8 cellular contexts compared by ENCODE assay signal in the genomic region with DNA sequence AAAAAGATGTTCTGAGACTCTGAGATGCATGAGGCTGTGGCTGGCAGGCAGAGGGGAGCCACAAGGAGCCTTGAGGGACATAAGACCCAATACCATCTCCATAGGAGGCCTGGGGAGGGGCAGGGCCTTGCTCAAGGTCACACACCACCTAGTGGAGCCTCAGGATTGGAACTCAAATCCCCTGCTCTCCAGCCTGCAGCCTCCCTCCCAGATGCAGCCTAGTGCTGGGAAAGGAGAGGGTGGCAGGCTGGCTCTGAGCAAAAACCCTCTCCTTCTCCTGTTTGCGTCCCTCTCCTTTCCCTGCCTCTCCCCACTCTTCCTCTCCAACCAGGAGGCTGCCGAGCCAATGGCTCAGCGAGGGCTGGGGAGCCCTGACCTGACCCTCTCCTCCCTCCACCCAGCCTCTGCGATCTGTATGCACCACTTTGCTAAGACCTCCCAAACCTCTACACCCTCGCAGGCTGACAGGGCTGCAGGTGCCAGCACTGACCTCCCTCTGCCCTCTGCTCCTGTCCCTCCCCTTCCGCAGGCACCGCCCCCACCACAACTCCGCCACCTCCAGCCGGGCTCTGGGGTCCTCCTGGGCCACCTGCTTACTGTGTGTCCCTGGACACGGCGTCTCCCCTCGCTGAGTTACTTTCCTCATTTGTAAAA. TPM values are rescaled to one million over a fixed set of nuclear protein-coding genes. Genes with fewer than 3 reads are reported as not detected.
A peak's percentile ranks its signal among the peaks of the same experiment; 100 is the strongest.
DNase-seq lines count a peak whose midpoint lies in the region; ATAC-seq and TF ChIP-seq lines count a peak whose summit lies in the region.

No MANE protein-coding gene starts in this region.

- no peak overlapping the region for H3K23ac ChIP-seq in mesendoderm (ENCODE audit: low read length)

- no peak overlapping the region for H3K9ac ChIP-seq in mesendoderm (ENCODE audit: low read length)

- no peak overlapping the region for H2AK5ac ChIP-seq in mesendoderm (ENCODE audit: low read length)

- peak overlapping the region; percentile 26 for H3K4me2 ChIP-seq in mesendoderm (ENCODE audit: low read length)

- H3K79me2 ChIP-seq in mesendoderm (ENCODE audit: control insufficient read depth, insufficient read depth, low read length) = no peaks in the 10 kb centered on the region

- H3K4ac ChIP-seq in mesendoderm (ENCODE audit: low read depth, low read length) = no peak overlapping the region

- H3K56ac ChIP-seq in mesendoderm (ENCODE audit: low read length) = peak overlapping the region; percentile 64

- H4K8ac ChIP-seq in mesendoderm (ENCODE audit: low read depth, low read length) = no peak overlapping the region

- no peaks in the 10 kb centered on the region for H3K79me1 ChIP-seq in mesendoderm (ENCODE audit: low read length)

- TF ChIP-seq CTCF in body of pancreas (IDR thresholded peaks at IDR 0.05) = no peak

- no peaks in the 10 kb centered on the region for H3K36me3 ChIP-seq in body of pancreas (replicated peaks in 1 of 2; ENCODE audit: insufficient read depth in 1 of 2, low read depth in 2 of 2)
- no peaks in the 10 kb centered on the region for H3K36me3 ChIP-seq in mesendoderm (ENCODE audit: control insufficient read depth, insufficient read depth, low read length)

- no peak for TF ChIP-seq POLR2A in body of pancreas (IDR thresholded peaks at IDR 0.05)

- no peaks in the 10 kb centered on the region for H3K27me3 ChIP-seq in body of pancreas
- H3K27me3 ChIP-seq in mesendoderm (ENCODE audit: insufficient read depth, low read length, poor library complexity) = no peaks in the 10 kb centered on the region

- H2BK120ac ChIP-seq in mesendoderm (ENCODE audit: low read depth, low read length) = no peak overlapping the region

- no peak overlapping the region for H3K18ac ChIP-seq in mesendoderm (ENCODE audit: low read length)

- no peak overlapping the region for H2BK5ac ChIP-seq in mesendoderm (ENCODE audit: low read length)

- intact Hi-C loops in body of pancreas (cut with DNase I) = no loop called here

- H3K27ac ChIP-seq in body of pancreas (no peak overlapping the region), mesendoderm (ENCODE audit: low read depth, low read length) (no peak overlapping the region)

- 18% methylated on average over 10 to 12 of the region's 12 CpGs for WGBS in body of pancreas, 2 donors
- WGBS in mesendoderm (ENCODE audit: extremely low coverage, insufficient coverage, low lambda C conversion rate) = no CpG with 5 or more reads among the region's 12 CpGs

- H3K4me1 ChIP-seq in body of pancreas (peaks cover 25% of the 10 kb centered on the region), mesendoderm (ENCODE audit: control insufficient read depth, low read depth, low read length) (peaks cover 6% of the 10 kb centered on the region)

- H2BK15ac ChIP-seq in mesendoderm (replicated peaks; ENCODE audit: low read depth) = no peak overlapping the region

- no peak overlapping the region for H3K4me3 ChIP-seq in body of pancreas
- no peak overlapping the region for H3K4me3 ChIP-seq in mesendoderm (ENCODE audit: low read length)

- H3K9me3 ChIP-seq in body of pancreas = no peaks in the 10 kb centered on the region

- H4K5ac ChIP-seq in mesendoderm (ENCODE audit: low read length) = no peak overlapping the region

- peak; percentile 5 for DNase-seq in EH (ENCODE audit: low read depth)
- DNase-seq in LHCN-M2 (ENCODE audit: low read depth) = peak; percentile 3
- DNase-seq in body of pancreas = peak in 1 of 4 donors; percentile 17
- DNase-seq in mesendoderm = peak; percentile 84

- ATAC-seq in body of pancreas = peak; percentile 15
- no peak for ATAC-seq in GM21515 (IDR thresholded peaks at IDR 0.05; ENCODE audit: unreplicated experiment)
- ATAC-seq in HG02642 (IDR thresholded peaks at IDR 0.05; ENCODE audit: poor library complexity, unreplicated experiment) = no peak
- no peak for ATAC-seq in HG02623 (IDR thresholded peaks at IDR 0.05; ENCODE audit: unreplicated experiment)
- no peak for ATAC-seq in HG02759 (IDR thresholded peaks at IDR 0.05; ENCODE audit: unreplicated experiment)

RNA-seq across cellular contexts. Expression of a gene that starts 14.7 kb away (rescaled TPM):
- total RNA-seq in LHCN-M2 (2014; rRNA removed) (not detected in 2 replicates), body of pancreas (not detected)
- not detected for polyA plus RNA-seq in LHCN-M2 (2012)
- not detected for polyA plus RNA-seq in mesendoderm (2013, experiment 1 of 2)
- not detected for polyA plus RNA-seq in mesendoderm (2013, experiment 2 of 2)
